In the genomic region with DNA sequence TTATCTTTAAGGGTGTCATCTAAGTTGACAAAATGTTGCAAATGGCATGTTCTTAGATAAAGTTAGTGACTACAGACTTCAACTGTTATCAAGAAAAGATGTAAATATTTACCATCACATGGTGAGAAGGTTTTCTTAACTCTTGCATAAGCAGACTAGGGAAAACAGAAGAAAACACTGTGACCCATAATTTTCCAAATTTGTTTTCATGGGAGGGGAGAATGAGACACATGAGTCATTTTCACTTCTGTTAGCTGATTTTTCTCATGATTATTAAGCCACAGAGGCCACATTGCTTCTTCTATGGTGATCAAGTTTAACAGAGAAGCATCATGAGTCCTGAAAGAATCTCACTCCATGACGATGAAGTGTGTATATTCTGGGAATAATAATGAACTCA, we compare ENCODE assay signal across 19 cellular contexts. TPM values are rescaled to one million over a fixed set of nuclear protein-coding genes. Genes with fewer than 3 reads are reported as not detected.
"Had no signal": no experiment of that assay in that cellular context is flagged by ENCODE, and none has a peak within 500 bp of the region (broad histone marks: within the 10 kb centered on the region; RNA-seq: fewer than 3 reads in every experiment).

No MANE protein-coding gene starts in this region.

- H3K4me1 Mint-ChIP-seq: mesothelial cell of epicardium, natural killer cell, neural crest cell had no signal

- H3K27ac ChIP-seq: epithelial cell of prostate, esophagus muscularis mucosa, heart left ventricle, pancreas, suprapubic skin, thyroid gland had no signal

- H3K36me3 ChIP-seq: esophagus muscularis mucosa, heart left ventricle, pancreas, suprapubic skin, thyroid gland had no signal

- DNase-seq: effector memory CD8-positive, alpha-beta T cell; heart left ventricle; hippocampal formation; kidney glomerular epithelial cell; natural killer cell; pancreas; right cardiac atrium; stimulated activated CD4-positive, alpha-beta T cell treated with anti-CD3 and anti-CD28 coated beads, Interleukin-4, amount 100 ng/mL, for 1 hour; stimulated activated CD8-positive, alpha-beta memory T cell treated with anti-CD3 and anti-CD28 coated beads, Interleukin-4, amount 100 ng/mL, for 48 hours; stimulated activated naive CD8-positive, alpha-beta T cell treated with anti-CD3 and anti-CD28 coated beads, Interleukin-15, Interleukin-2, amounts not matched to agents 100 U/mL and 50 U/mL, for 24 hours; thyroid gland had no signal

- H3K27ac Mint-ChIP-seq: effector memory CD8-positive, alpha-beta T cell; mesothelial cell of epicardium; natural killer cell; progenitor cell of endocrine pancreas; stimulated activated effector memory CD8-positive, alpha-beta T cell treated with anti-CD3 and anti-CD28 coated beads, Interleukin-12 subunit alpha, Interleukin-12 subunit beta, amount 100 ng/mL, for 72 hours; type B pancreatic cell had no signal

- H3K9me3 ChIP-seq: esophagus muscularis mucosa, heart left ventricle, pancreas, suprapubic skin, thyroid gland had no signal

- H3K27me3 ChIP-seq: esophagus muscularis mucosa, suprapubic skin, thyroid gland had no signal

- H3K4me3 Mint-ChIP-seq: effector memory CD8-positive, alpha-beta T cell; mesothelial cell of epicardium; natural killer cell; neural crest cell; type B pancreatic cell had no signal

- ATAC-seq: effector memory CD8-positive, alpha-beta T cell; heart left ventricle; natural killer cell; pancreas; right cardiac atrium; stimulated activated effector memory CD8-positive, alpha-beta T cell treated with anti-CD3 and anti-CD28 coated beads, Interleukin-12 subunit alpha, Interleukin-12 subunit beta, amount 100 ng/mL, for 72 hours; stimulated activated naive CD8-positive, alpha-beta T cell treated with anti-CD3 and anti-CD28 coated beads, Interleukin-15, Interleukin-2, amounts not matched to agents 100 U/mL and 50 U/mL, for 24 hours had no signal

- H3K4me1 ChIP-seq: esophagus muscularis mucosa, heart left ventricle, pancreas, suprapubic skin, thyroid gland had no signal

- H3K9me3 Mint-ChIP-seq: effector memory CD8-positive, alpha-beta T cell; neural crest cell; stimulated activated effector memory CD8-positive, alpha-beta T cell treated with anti-CD3 and anti-CD28 coated beads, Interleukin-12 subunit alpha, Interleukin-12 subunit beta, amount 100 ng/mL, for 72 hours; type B pancreatic cell had no signal

- H3K36me3 Mint-ChIP-seq: mesothelial cell of epicardium, natural killer cell, type B pancreatic cell had no signal

- H3K4me3 ChIP-seq: esophagus muscularis mucosa, heart left ventricle, pancreas, suprapubic skin, thyroid gland had no signal

- H3K27me3 Mint-ChIP-seq: progenitor cell of endocrine pancreas, type B pancreatic cell had no signal

RNA-seq across cellular contexts. Expression of a gene that starts 30.2 kb away (rescaled TPM):
- total RNA-seq: esophagus muscularis mucosa had no signal
